Comparison of ENCODE assay signal across 21 cellular contexts in the genomic region with DNA sequence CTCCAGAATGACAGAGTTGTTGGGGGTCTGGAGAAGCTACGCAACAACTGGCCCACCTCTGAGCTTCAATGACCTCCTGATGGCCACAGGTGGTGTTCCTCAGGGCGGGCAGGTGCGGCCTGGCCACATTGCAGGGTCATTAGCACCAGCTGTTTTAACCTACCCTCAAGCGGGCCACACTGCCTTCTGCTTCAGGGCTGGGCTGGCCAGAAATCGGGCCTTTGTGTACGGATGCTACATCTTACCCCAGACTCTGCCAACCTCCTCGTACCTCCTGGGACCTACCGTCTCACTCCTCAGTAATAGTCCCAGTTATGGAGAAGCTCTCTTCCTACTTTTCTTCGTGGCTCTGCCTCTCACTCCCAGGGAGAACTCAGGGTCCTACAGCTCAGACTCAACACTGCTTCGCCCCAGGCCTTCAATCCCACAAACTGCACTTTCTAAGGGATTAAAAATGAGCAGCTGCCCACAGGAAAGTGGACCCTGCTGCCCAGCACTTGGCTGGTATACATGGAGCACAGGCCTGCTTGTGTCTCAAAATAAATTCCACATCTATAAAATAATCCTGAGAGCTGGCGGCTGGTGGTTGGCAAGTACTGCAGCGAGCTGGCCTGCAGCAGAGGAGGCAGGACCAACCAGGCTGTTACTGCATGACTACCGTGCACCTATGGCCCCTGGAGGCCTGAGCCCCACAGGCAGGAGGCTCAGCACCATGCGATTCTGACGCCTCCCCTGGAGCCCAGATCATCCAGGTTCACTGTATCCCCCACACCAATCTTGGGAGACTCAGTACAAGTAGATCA.
"Had no signal": no experiment of that assay in that cellular context is flagged by ENCODE, and none has a peak within 500 bp of the region (broad histone marks: within the 10 kb centered on the region; RNA-seq: fewer than 3 reads in every experiment).

No MANE protein-coding gene starts in this region.

- DNase-seq: activated CD4-positive, alpha-beta T cell treated with anti-CD3 and anti-CD28 coated beads, Interleukin-2, amount 10 ng/mL, durations not matched to agents 24 days and 14 days; activated CD8-positive, alpha-beta T cell treated with anti-CD3 and anti-CD28 coated beads for 36 hours; activated gamma-delta T cell treated with Interleukin-2 at 50 U/mL for 16 hours; activated T-cell treated with anti-CD3 and anti-CD28 coated beads, Interleukin-2, amount 50 U/mL, for 1 hour; anterior cingulate cortex; caudate nucleus; dermis blood vessel endothelial cell; effector CD8-positive, alpha-beta T cell; erythroblast; glutamatergic neuron; hypothalamus; midbrain; naive B cell; stimulated activated CD4-positive, alpha-beta T cell treated with anti-CD3 and anti-CD28 coated beads, Interleukin-12 subunit alpha, Interleukin-12 subunit beta, amount 100 ng/mL, for 4 hours; stimulated activated CD4-positive, alpha-beta T cell treated with anti-CD3 and anti-CD28 coated beads, Interleukin-1b, Interleukin-23, amount 100 ng/mL, for 48 hours; stomach; transverse colon; uterus had no signal

- ATAC-seq: activated CD4-positive, CD25-positive, alpha-beta regulatory T cell treated with anti-CD3 and anti-CD28 coated beads, Interleukin-2, amount 50 U/mL, for 24 hours; activated CD8-positive, alpha-beta T cell treated with anti-CD3 and anti-CD28 coated beads for 36 hours; stimulated activated memory B cell treated with anti-CD40 and anti-IgM and Interleukin-4, amounts not matched to agents 10 μg/mL and 1 μg/mL and 100 μg/mL, for 72 hours had no signal

- H3K4me3 ChIP-seq: stomach, transverse colon, uterus had no signal

- H3K27me3 ChIP-seq: stomach, transverse colon, uterus had no signal

- H3K27ac ChIP-seq: stomach, uterus, VCaP had no signal

- H3K4me1 ChIP-seq: uterus had no signal

- H3K36me3 ChIP-seq: stomach, transverse colon, uterus had no signal

- H3K9me3 ChIP-seq: stomach, transverse colon, uterus had no signal
